ENCODE assay signal across 12 cellular contexts in the genomic region with DNA sequence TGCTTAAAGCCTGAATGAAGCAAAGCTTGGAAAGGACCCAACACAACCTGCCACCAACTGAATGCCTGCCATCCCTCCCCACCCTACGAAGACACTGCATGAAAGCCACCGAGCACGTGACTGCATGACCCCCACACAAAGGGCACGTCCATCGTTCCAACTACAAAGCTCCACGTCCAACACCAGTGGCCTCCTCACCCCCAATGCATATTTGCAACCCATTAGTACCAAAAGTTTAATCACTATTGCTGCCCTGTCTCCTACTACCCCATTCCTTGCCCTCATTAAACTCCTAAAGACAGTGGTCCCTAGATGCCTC. TPM values are rescaled to one million over a fixed set of nuclear protein-coding genes. Genes with fewer than 3 reads are reported as not detected.
DNase-seq lines count a peak whose midpoint lies in the region; ATAC-seq and TF ChIP-seq lines count a peak whose summit lies in the region.
"Had no signal": no experiment of that assay in that cellular context is flagged by ENCODE, and none has a peak within 500 bp of the region (broad histone marks: within the 10 kb centered on the region; RNA-seq: fewer than 3 reads in every experiment).

No MANE protein-coding gene starts in this region.

- no peak for DNase-seq in MCF 10A (ENCODE audit: unreplicated experiment)
- no peak for DNase-seq in mammary epithelial cell
- no peak for DNase-seq in activated CD4-positive, alpha-beta memory T cell treated with anti-CD3 and anti-CD28 coated beads, Interleukin-2, amount 10 ng/mL, durations not matched to agents 7 days and 5 days
- DNase-seq in esophagus squamous epithelium (lab: John Stamatoyannopoulos, UW): no peak
- no peak for DNase-seq in stimulated activated effector memory CD8-positive, alpha-beta T cell treated with anti-CD3 and anti-CD28 coated beads, Interleukin-12 subunit alpha, Interleukin-12 subunit beta, amount 100 ng/mL, for 72 hours (ENCODE audit: low spot score in 2 of 2)
- DNase-seq in WERI-Rb-1: no peak
- no peak for DNase-seq in SW 1271 (lab: John Stamatoyannopoulos, UW)
- DNase-seq in GM20000 (ENCODE audit: low spot score): no peak
- DNase-seq: mesenchymal stem cell; NCI-H2171; SJCRH30; stimulated activated CD4-positive, alpha-beta T cell treated with anti-CD3 and anti-CD28 coated beads, Interleukin-4, amount 100 ng/mL, for 4 hours had no signal

- intact Hi-C loops in MCF 10A (cut with micrococcal nuclease): no loop called here
- intact Hi-C loops in mammary epithelial cell (cut with micrococcal nuclease): no loop called here
- intact Hi-C loops in esophagus squamous epithelium (cut with DNase I): no loop called here

- BruUV-seq in MCF 10A (replicated peaks; lab: Mats Ljungman, UMichigan): no TSS peak
- BruUV-seq in mammary epithelial cell (replicated peaks; lab: Mats Ljungman, UMichigan): no TSS peak

- no peak overlapping the region for H3K4me3 ChIP-seq in mammary epithelial cell (replicated peaks in 1 of 3; ENCODE audit: insufficient read depth in 1 of 3, low read depth in 2 of 3, low read length in 3 of 3)
- no peak overlapping the region for H3K4me3 ChIP-seq in esophagus squamous epithelium
- H3K4me3 ChIP-seq in WERI-Rb-1 (ENCODE audit: low read depth, low read length): no peak overlapping the region
- H3K4me3 ChIP-seq: SJCRH30 had no signal

- CTCF ChIA-PET in MCF 10A (lab: Yijun Ruan, JAX): interaction anchor here (0.6 kb wide), 1 partner anchor 19 kb away, joined by 4 read pairs; no protein-coding TSS in a partner anchor
- CTCF ChIA-PET in mammary epithelial cell (lab: Charles Lee; ENCODE audit: low non-redundant PET): no interaction called here
- CTCF ChIA-PET in activated CD4-positive, alpha-beta memory T cell treated with anti-CD3 and anti-CD28 coated beads, Interleukin-2, amount 10 ng/mL, durations not matched to agents 7 days and 5 days (lab: Charles Lee): interaction anchor here (1.6 kb wide), 1 partner anchor 8 kb away, joined by 7 read pairs; no protein-coding TSS in a partner anchor

- no peak for TF ChIP-seq POLR2A in esophagus squamous epithelium (IDR thresholded peaks at IDR 0.05)

- no peak overlapping the region for H3K4me2 ChIP-seq in mammary epithelial cell (ENCODE audit: insufficient read depth, low read depth, low read length)

- H3K36me3 Mint-ChIP-seq in MCF 10A (ENCODE audit: insufficient read depth, unreplicated experiment): peaks cover 11% of the 10 kb centered on the region
- no peaks in the 10 kb centered on the region for H3K36me3 Mint-ChIP-seq in activated CD4-positive, alpha-beta memory T cell treated with anti-CD3 and anti-CD28 coated beads, Interleukin-2, amount 10 ng/mL, durations not matched to agents 7 days and 5 days (ENCODE audit: low read depth)
- peaks cover 12% of the 10 kb centered on the region for H3K36me3 Mint-ChIP-seq in stimulated activated effector memory CD8-positive, alpha-beta T cell treated with anti-CD3 and anti-CD28 coated beads, Interleukin-12 subunit alpha, Interleukin-12 subunit beta, amount 100 ng/mL, for 72 hours

- H3K9ac ChIP-seq in mammary epithelial cell (ENCODE audit: insufficient read depth, low read length): no peak overlapping the region

- ATAC-seq in stimulated activated effector memory CD8-positive, alpha-beta T cell treated with anti-CD3 and anti-CD28 coated beads, Interleukin-12 subunit alpha, Interleukin-12 subunit beta, amount 100 ng/mL, for 72 hours: no peak

- peaks cover 100% of the 10 kb centered on the region for H3K79me2 ChIP-seq in mammary epithelial cell (ENCODE audit: insufficient read depth, low read length)

- H3K36me3 ChIP-seq in mammary epithelial cell (ENCODE audit: insufficient read depth, low read length): no peaks in the 10 kb centered on the region
- H3K36me3 ChIP-seq in esophagus squamous epithelium: no peaks in the 10 kb centered on the region
- H3K36me3 ChIP-seq in WERI-Rb-1: no peaks in the 10 kb centered on the region
- H3K36me3 ChIP-seq: SJCRH30 had no signal

- dilution Hi-C loops in mammary epithelial cell (cut with HindIII; ENCODE audit: low sequenced_read_pairs): loop anchor here (5.0 kb wide), 2 partner anchors 35 to 240 kb away; partner anchors contain the start of gene CDK10

- H4K20me1 ChIP-seq in mammary epithelial cell (ENCODE audit: insufficient read depth, low read length): peaks cover 26% of the 10 kb centered on the region

- H3K9me3 ChIP-seq in mammary epithelial cell (replicated peaks; ENCODE audit: insufficient read depth, low read length): no peaks in the 10 kb centered on the region
- H3K9me3 ChIP-seq in esophagus squamous epithelium: no peaks in the 10 kb centered on the region
- H3K9me3 ChIP-seq in WERI-Rb-1 (ENCODE audit: severe bottlenecking): no peaks in the 10 kb centered on the region
- H3K9me3 ChIP-seq: SJCRH30 had no signal

- peak overlapping the region; percentile 25 for H3K27ac Mint-ChIP-seq in MCF 10A (ENCODE audit: low read depth, unreplicated experiment)
- peak overlapping the region; percentile 59 for H3K27ac Mint-ChIP-seq in activated CD4-positive, alpha-beta memory T cell treated with anti-CD3 and anti-CD28 coated beads, Interleukin-2, amount 10 ng/mL, durations not matched to agents 7 days and 5 days
- peak overlapping the region; percentile 87 for H3K27ac Mint-ChIP-seq in stimulated activated effector memory CD8-positive, alpha-beta T cell treated with anti-CD3 and anti-CD28 coated beads, Interleukin-12 subunit alpha, Interleukin-12 subunit beta, amount 100 ng/mL, for 72 hours

- H3K4me1 ChIP-seq in mammary epithelial cell (ENCODE audit: insufficient read depth, low read length) (peaks cover 58% of the 10 kb centered on the region), esophagus squamous epithelium (peaks cover 50 to 100% (median 72%) of the 10 kb centered on the region in 3 donors)

- 41% methylated on average over 6 of the region's 6 CpGs for WGBS in mammary epithelial cell (ENCODE audit: low coverage, missing lambda C conversion rate)
- 50 to 54% methylated on average over 6 of the region's 6 CpGs for WGBS in esophagus squamous epithelium, 2 donors

- no peak overlapping the region for H3K27ac ChIP-seq in mammary epithelial cell (ENCODE audit: insufficient read depth, low read depth, low read length)
- peak overlapping the region in 3 of 4 donors; percentile 11 to 80 (median 47) for H3K27ac ChIP-seq in esophagus squamous epithelium
- no peak overlapping the region for H3K27ac ChIP-seq in WERI-Rb-1
- H3K27ac ChIP-seq: SJCRH30 had no signal

- in situ Hi-C loops in mammary epithelial cell (cut with MboI; ENCODE audit: low sequenced_read_pairs in 2 of 2): loop anchor here in 1 of 2 donors (5.0 kb wide), 1 partner anchor 35 kb away; no protein-coding TSS in a partner anchor

- POLR2A ChIA-PET in MCF 10A (lab: Yijun Ruan, JAX): interaction anchor here (0.9 to 1.3 kb wide), 4 partner anchors 13 to 61 kb away, joined by 3 to 5 read pairs (median 3); partner anchors contain the start of gene SPG7
- POLR2A ChIA-PET in activated CD4-positive, alpha-beta memory T cell treated with anti-CD3 and anti-CD28 coated beads, Interleukin-2, amount 10 ng/mL, durations not matched to agents 7 days and 5 days (lab: Charles Lee): interaction anchor here (0.9 to 1.8 kb wide), 8 partner anchors 8 to 61 kb away, joined by 3 to 4 read pairs (median 3); no protein-coding TSS in a partner anchor

- no peaks in the 10 kb centered on the region for H3K9me3 Mint-ChIP-seq in MCF 10A (ENCODE audit: unreplicated experiment)
- no peaks in the 10 kb centered on the region for H3K9me3 Mint-ChIP-seq in activated CD4-positive, alpha-beta memory T cell treated with anti-CD3 and anti-CD28 coated beads, Interleukin-2, amount 10 ng/mL, durations not matched to agents 7 days and 5 days
- H3K9me3 Mint-ChIP-seq in stimulated activated effector memory CD8-positive, alpha-beta T cell treated with anti-CD3 and anti-CD28 coated beads, Interleukin-12 subunit alpha, Interleukin-12 subunit beta, amount 100 ng/mL, for 72 hours: no peaks in the 10 kb centered on the region

- H3K4me1 Mint-ChIP-seq in MCF 10A (ENCODE audit: insufficient read depth, unreplicated experiment): peaks cover 40% of the 10 kb centered on the region
- H3K4me1 Mint-ChIP-seq in activated CD4-positive, alpha-beta memory T cell treated with anti-CD3 and anti-CD28 coated beads, Interleukin-2, amount 10 ng/mL, durations not matched to agents 7 days and 5 days: peaks cover 90% of the 10 kb centered on the region
- peaks cover 84% of the 10 kb centered on the region for H3K4me1 Mint-ChIP-seq in stimulated activated effector memory CD8-positive, alpha-beta T cell treated with anti-CD3 and anti-CD28 coated beads, Interleukin-12 subunit alpha, Interleukin-12 subunit beta, amount 100 ng/mL, for 72 hours

- H3K27me3 ChIP-seq in mammary epithelial cell (ENCODE audit: insufficient read depth, low read length) (no peaks in the 10 kb centered on the region), esophagus squamous epithelium (no peaks in the 10 kb centered on the region), WERI-Rb-1 (ENCODE audit: insufficient read depth, low read depth, severe bottlenecking) (no peaks in the 10 kb centered on the region)
- H3K27me3 ChIP-seq: SJCRH30 had no signal

- no peak overlapping the region for H2AFZ ChIP-seq in mammary epithelial cell (ENCODE audit: low read depth, low read length)

- H3K27me3 Mint-ChIP-seq in MCF 10A (ENCODE audit: insufficient read depth, unreplicated experiment): no peaks in the 10 kb centered on the region
- H3K27me3 Mint-ChIP-seq in activated CD4-positive, alpha-beta memory T cell treated with anti-CD3 and anti-CD28 coated beads, Interleukin-2, amount 10 ng/mL, durations not matched to agents 7 days and 5 days: no peaks in the 10 kb centered on the region

- TF ChIP-seq CTCF in MCF 10A (IDR thresholded peaks at IDR 0.05; ENCODE audit: unreplicated experiment): no peak
- TF ChIP-seq CTCF in mammary epithelial cell (conservative IDR thresholded peaks at IDR 0.05 in 1 of 2, IDR thresholded peaks at IDR 0.05 in 1 of 2; ENCODE audit: extremely low read depth in 1 of 2, insufficient read depth in 1 of 2, low read depth in 1 of 2, low read length in 2 of 2): no peak
- TF ChIP-seq CTCF in esophagus squamous epithelium (IDR thresholded peaks at IDR 0.05): no peak
- no peak for TF ChIP-seq CTCF in WERI-Rb-1 (IDR thresholded peaks at IDR 0.05; ENCODE audit: low read depth, low read length)
- no peak for TF ChIP-seq CTCF in GM20000 (IDR thresholded peaks at IDR 0.05; ENCODE audit: extremely low read depth, missing control alignments)

- H3K4me3 Mint-ChIP-seq in MCF 10A (ENCODE audit: unreplicated experiment): no peak overlapping the region
- no peak overlapping the region for H3K4me3 Mint-ChIP-seq in activated CD4-positive, alpha-beta memory T cell treated with anti-CD3 and anti-CD28 coated beads, Interleukin-2, amount 10 ng/mL, durations not matched to agents 7 days and 5 days
- peak overlapping the region; percentile 66 for H3K4me3 Mint-ChIP-seq in stimulated activated effector memory CD8-positive, alpha-beta T cell treated with anti-CD3 and anti-CD28 coated beads, Interleukin-12 subunit alpha, Interleukin-12 subunit beta, amount 100 ng/mL, for 72 hours

RNA-seq across cellular contexts. Expression of gene ANKRD11, which starts 43.4 kb away (rescaled TPM):
- 218 and 237 TPM in 2 replicates for total RNA-seq in MCF 10A (2022)
- 100 to 1,000 TPM in 1 of 2 donors, 10 to 100 TPM in 1; 97.4 to 224 TPM for total RNA-seq in mammary epithelial cell
- polyA plus RNA-seq in mammary epithelial cell: 48.1 TPM
- polyA minus RNA-seq in mammary epithelial cell: 113 TPM
- total RNA-seq in activated CD4-positive, alpha-beta memory T cell treated with anti-CD3 and anti-CD28 coated beads, Interleukin-2, amount 10 ng/mL, durations not matched to agents 7 days and 5 days: 100 to 1,000 TPM; 199 to 208 TPM
- 10 to 100 TPM; 51.0 to 72.7 (median 66.9) TPM for total RNA-seq in esophagus squamous epithelium

Comparison
In these comparisons a context has a peak if more than half of its experiments do, and no peak if none do; other contexts are left out.
1. H3K27ac Mint-ChIP-seq: peak in every context shown above with its lines; median percentile 87 in stimulated activated effector memory CD8-positive, alpha-beta T cell treated with anti-CD3 and anti-CD28 coated beads, Interleukin-12 subunit alpha, Interleukin-12 subunit beta, amount 100 ng/mL, for 72 hours; 59 in activated CD4-positive, alpha-beta memory T cell treated with anti-CD3 and anti-CD28 coated beads, Interleukin-2, amount 10 ng/mL, durations not matched to agents 7 days and 5 days; 25 in MCF 10A.
2. H3K27ac ChIP-seq: peak in esophagus squamous epithelium (3 of 4); none in mammary epithelial cell (single experiment) and WERI-Rb-1 (single experiment).